Comparison of ENCODE assay signal across 17 cellular contexts in the genomic region with DNA sequence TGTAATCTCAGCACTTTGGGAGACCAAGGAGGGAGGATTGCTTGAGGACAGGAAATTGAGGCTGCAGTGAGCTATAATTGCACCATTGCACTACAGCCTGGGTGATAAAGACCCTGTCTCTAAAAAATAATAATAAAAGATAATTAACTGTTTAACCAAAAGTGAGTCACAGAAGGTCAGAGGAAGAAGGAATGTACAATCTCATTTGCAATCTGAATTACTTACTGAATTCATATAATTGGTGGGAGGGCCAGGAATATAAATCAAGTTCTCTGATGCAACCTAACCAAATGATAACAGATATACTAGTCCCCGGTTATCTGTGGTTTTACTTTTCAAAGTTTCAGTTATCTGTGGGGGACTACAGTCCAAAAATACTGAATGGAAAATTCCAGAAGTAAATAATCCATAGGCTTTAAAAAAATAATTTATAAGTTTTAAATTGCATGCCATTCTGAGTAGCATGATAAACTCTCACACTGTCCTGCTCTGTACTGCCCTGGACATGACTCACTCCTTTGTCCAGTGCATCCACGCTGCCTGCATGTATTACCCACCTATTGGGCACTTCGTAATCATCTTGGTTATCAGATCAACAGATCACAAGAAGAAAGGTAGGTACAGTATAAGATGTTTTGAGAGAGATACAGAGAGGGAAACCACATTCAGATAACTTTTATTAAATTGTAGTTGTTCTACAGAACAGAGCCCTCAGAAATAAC. TPM values are rescaled to one million over a fixed set of nuclear protein-coding genes. Genes with fewer than 3 reads are reported as not detected.
"Had no signal": no experiment of that assay in that cellular context is flagged by ENCODE, and none has a peak within 500 bp of the region (broad histone marks: within the 10 kb centered on the region; RNA-seq: fewer than 3 reads in every experiment).

No MANE protein-coding gene starts in this region.

- FAIRE-seq: pancreas had no signal

- H3K27me3 ChIP-seq: ascending aorta, colonic mucosa, gastroesophageal sphincter, hepatocyte, pancreas, suprapubic skin, upper lobe of right lung had no signal

- H3K4me1 ChIP-seq: colonic mucosa, pancreas, suprapubic skin had no signal

- H3K9me3 ChIP-seq: colonic mucosa, pancreas, suprapubic skin, upper lobe of right lung had no signal

- H3K27ac ChIP-seq: ascending aorta, colonic mucosa, gastroesophageal sphincter, hepatocyte, pancreas, suprapubic skin, upper lobe of right lung had no signal

- DNase-seq: activated CD4-positive, alpha-beta T cell treated with anti-CD3 and anti-CD28 coated beads for 48 hours; activated CD8-positive, alpha-beta memory T cell treated with anti-CD3 and anti-CD28 coated beads, Interleukin-2, amount 50 U/mL, for 48 hours; activated CD8-positive, alpha-beta T cell treated with anti-CD3 and anti-CD28 coated beads, Interleukin-2, amount 10 ng/mL, durations not matched to agents 7 days and 5 days; activated naive CD4-positive, alpha-beta T cell; colonic mucosa; effector CD4-positive, alpha-beta T cell; pancreas; stimulated activated CD4-positive, alpha-beta T cell treated with anti-CD3 and anti-CD28 coated beads, Interleukin-4, amount 100 ng/mL, for 1 hour; stimulated activated CD8-positive, alpha-beta memory T cell treated with anti-CD3 and anti-CD28 coated beads, Interleukin-4, amount 100 ng/mL, for 48 hours; stimulated activated naive CD8-positive, alpha-beta T cell treated with anti-CD3 and anti-CD28 coated beads, Interleukin-15, Interleukin-2, amounts not matched to agents 100 U/mL and 50 U/mL, for 24 hours; upper lobe of right lung had no signal

- ATAC-seq: activated CD8-positive, alpha-beta T cell treated with anti-CD3 and anti-CD28 coated beads, Interleukin-2, amount 10 ng/mL, durations not matched to agents 7 days and 5 days; gastroesophageal sphincter; pancreas; stimulated activated naive CD8-positive, alpha-beta T cell treated with anti-CD3 and anti-CD28 coated beads, Interleukin-15, Interleukin-2, amounts not matched to agents 100 U/mL and 50 U/mL, for 24 hours; upper lobe of right lung; WTC11 had no signal

- H3K4me3 ChIP-seq: ascending aorta, colonic mucosa, gastroesophageal sphincter, hepatocyte, pancreas, suprapubic skin, upper lobe of right lung had no signal

- H3K36me3 ChIP-seq: colonic mucosa had no signal

- H2AFZ ChIP-seq: hepatocyte had no signal

- H3K4me2 ChIP-seq: hepatocyte had no signal

RNA-seq across cellular contexts. Expression of gene MATN3, which starts 12.8 kb away (rescaled TPM):
- total RNA-seq: activated CD8-positive, alpha-beta T cell treated with anti-CD3 and anti-CD28 coated beads, Interleukin-2, amount 10 ng/mL, durations not matched to agents 7 days and 5 days; activated T-helper 1 cell treated with anti-CD3 and anti-CD28 coated beads, Interleukin-12 subunit alpha, Interleukin-12 subunit beta, Interleukin-2, Interleukin-4 antibody, amounts not matched to agents 30 ng/mL and 10 ng/mL and 1 ng/mL, durations not matched to agents 14 hours and 24 hours and 36 hours had no signal
